16 cellular contexts compared by ENCODE assay signal in genomic region chr19:8148088-8148409, GRCh38. TPM values are rescaled to one million over a fixed set of nuclear protein-coding genes. Genes with fewer than 3 reads are reported as not detected.
A peak's percentile ranks its signal among the peaks of the same experiment; 100 is the strongest.
DNase-seq lines count a peak whose midpoint lies in the region; ATAC-seq and TF ChIP-seq lines count a peak whose summit lies in the region.
"Had no signal": no experiment of that assay in that cellular context is flagged by ENCODE, and none has a peak within 500 bp of the region (broad histone marks: within the 10 kb centered on the region; RNA-seq: fewer than 3 reads in every experiment).

No MANE protein-coding gene starts in this region.

- no peak for TF ChIP-seq EP300 in gastroesophageal sphincter (IDR thresholded peaks at IDR 0.05)

- H3K4me3 ChIP-seq in NT2/D1 (ENCODE audit: insufficient read length, low read depth) = peak overlapping the region; percentile 63
- H3K4me3 ChIP-seq in gastroesophageal sphincter = no peak overlapping the region
- H3K4me3 ChIP-seq: psoas muscle, thoracic aorta had no signal

- H3K27ac Mint-ChIP-seq in Calu3 (ENCODE audit: unreplicated experiment) = no peak overlapping the region
- peak overlapping the region; percentile 72 for H3K27ac Mint-ChIP-seq in endothelial cell (ENCODE audit: unreplicated experiment)
- H3K27ac Mint-ChIP-seq in neural crest cell (ENCODE audit: unreplicated experiment) = peak overlapping the region; percentile 84
- H3K27ac Mint-ChIP-seq in HFFc6 = no peak overlapping the region
- H3K27ac Mint-ChIP-seq: activated CD4-positive, alpha-beta T cell treated with anti-CD3 and anti-CD28 coated beads, Interleukin-2, amount 10 ng/mL, durations not matched to agents 7 days and 5 days had no signal

- no peak overlapping the region for H3K27ac ChIP-seq in gastroesophageal sphincter
- H3K27ac ChIP-seq: breast epithelium, psoas muscle, thoracic aorta had no signal

- H3K4me1 ChIP-seq in NT2/D1 (ENCODE audit: insufficient read depth, insufficient read length) = peaks cover 28% of the 10 kb centered on the region
- H3K4me1 ChIP-seq in gastroesophageal sphincter = peaks cover 0 to 17% (median 12%) of the 10 kb centered on the region in 3 donors
- H3K4me1 ChIP-seq: breast epithelium, psoas muscle had no signal

- 97% methylated on average over 3 of the region's 6 CpGs; no CpG with 5 or more reads in 1 of the 2 donors for WGBS in gastroesophageal sphincter (ENCODE audit: low coverage in 1 of 2), 2 donors

- peaks cover 7% of the 10 kb centered on the region for H3K36me3 ChIP-seq in NT2/D1 (ENCODE audit: insufficient read depth, insufficient read length, low read length)
- no peaks in the 10 kb centered on the region for H3K36me3 ChIP-seq in gastroesophageal sphincter
- H3K36me3 ChIP-seq: breast epithelium, MG63, thoracic aorta had no signal

- ATAC-seq in gastroesophageal sphincter = no peak
- no peak for ATAC-seq in GM18907 (IDR thresholded peaks at IDR 0.05; ENCODE audit: unreplicated experiment)
- ATAC-seq: psoas muscle had no signal

- intact Hi-C loops in Calu3 (cut with micrococcal nuclease; ENCODE audit: unreplicated experiment) = no loop called here

- H3K36me3 Mint-ChIP-seq in Calu3 (ENCODE audit: insufficient read depth, unreplicated experiment) = no peaks in the 10 kb centered on the region
- H3K36me3 Mint-ChIP-seq in endothelial cell (ENCODE audit: low read depth, unreplicated experiment) = no peaks in the 10 kb centered on the region
- H3K36me3 Mint-ChIP-seq in neural crest cell (ENCODE audit: low read depth) = no peaks in the 10 kb centered on the region
- H3K36me3 Mint-ChIP-seq in HFFc6 (ENCODE audit: low read depth) = no peaks in the 10 kb centered on the region

- CTCF ChIA-PET in Calu3 (lab: Charles Lee) = no interaction called here

- BruUV-seq in Calu3 (replicated peaks; lab: Mats Ljungman, UMichigan) = no TSS peak

- peak overlapping the region; percentile 98 for H3K9ac ChIP-seq in NT2/D1 (ENCODE audit: insufficient read length, low read depth)

- TF ChIP-seq CTCF in Calu3 (IDR thresholded peaks at IDR 0.05; ENCODE audit: unreplicated experiment) (no peak), endothelial cell (IDR thresholded peaks at IDR 0.05; ENCODE audit: unreplicated experiment) (no peak), neural crest cell (conservative IDR thresholded peaks at IDR 0.05) (no peak), gastroesophageal sphincter (IDR thresholded peaks at IDR 0.05) (no peak), HFFc6 (IDR thresholded peaks at IDR 0.05) (no peak)

- peaks cover 19% of the 10 kb centered on the region for H3K4me1 Mint-ChIP-seq in Calu3 (ENCODE audit: low read depth, unreplicated experiment)
- peaks cover 2% of the 10 kb centered on the region for H3K4me1 Mint-ChIP-seq in endothelial cell (ENCODE audit: unreplicated experiment)
- H3K4me1 Mint-ChIP-seq in neural crest cell = peaks cover 12% of the 10 kb centered on the region
- peaks cover 5% of the 10 kb centered on the region; the same call in 1 of the 2 replicates for H3K4me1 Mint-ChIP-seq in HFFc6 (ENCODE audit: low read depth)

- no peak for TF ChIP-seq POLR2A in gastroesophageal sphincter (IDR thresholded peaks at IDR 0.05)

- H3K4me3 Mint-ChIP-seq in Calu3 (ENCODE audit: low read depth, unreplicated experiment) = peak overlapping the region; percentile 56
- peak overlapping the region; percentile 91 for H3K4me3 Mint-ChIP-seq in endothelial cell (ENCODE audit: unreplicated experiment)
- peak overlapping the region; percentile 84 for H3K4me3 Mint-ChIP-seq in neural crest cell
- no peak overlapping the region for H3K4me3 Mint-ChIP-seq in HFFc6
- H3K4me3 Mint-ChIP-seq: activated CD4-positive, alpha-beta T cell treated with anti-CD3 and anti-CD28 coated beads, Interleukin-2, amount 10 ng/mL, durations not matched to agents 7 days and 5 days had no signal

- no peaks in the 10 kb centered on the region for H3K9me3 ChIP-seq in NT2/D1 (ENCODE audit: insufficient read depth, low read length)
- H3K9me3 ChIP-seq in gastroesophageal sphincter = no peaks in the 10 kb centered on the region
- H3K9me3 ChIP-seq: breast epithelium, MG63, psoas muscle, thoracic aorta had no signal

- H3K27me3 Mint-ChIP-seq in Calu3 (ENCODE audit: unreplicated experiment) = peaks cover 45% of the 10 kb centered on the region
- peaks cover 5% of the 10 kb centered on the region for H3K27me3 Mint-ChIP-seq in endothelial cell (ENCODE audit: unreplicated experiment)
- H3K27me3 Mint-ChIP-seq in neural crest cell (ENCODE audit: low read depth) = peaks cover 48% of the 10 kb centered on the region
- H3K27me3 Mint-ChIP-seq in HFFc6 (ENCODE audit: insufficient read depth) = peaks cover 43% of the 10 kb centered on the region

- no peaks in the 10 kb centered on the region for H3K27me3 ChIP-seq in NT2/D1 (ENCODE audit: insufficient read depth, insufficient read length)
- H3K27me3 ChIP-seq in gastroesophageal sphincter = peaks cover 87% of the 10 kb centered on the region

- DNase-seq in Calu3 = no peak
- no peak for DNase-seq in NT2/D1 (ENCODE audit: low read depth, low spot score)
- no peak for DNase-seq in endothelial cell (ENCODE audit: low spot score)
- DNase-seq in neural crest cell (ENCODE audit: low read depth, low spot score) = no peak
- no peak for DNase-seq in HFFc6
- no peak for DNase-seq in activated CD4-positive, alpha-beta T cell treated with anti-CD3 and anti-CD28 coated beads, Interleukin-2, amount 50 U/mL, for 48 hours
- DNase-seq: activated CD4-positive, alpha-beta T cell treated with anti-CD3 and anti-CD28 coated beads, Interleukin-2, amount 10 ng/mL, durations not matched to agents 7 days and 5 days; activated effector memory CD4-positive, alpha-beta T cell treated with Interleukin-2 at 50 U/mL for 16 hours; effector CD8-positive, alpha-beta T cell; MG63; psoas muscle had no signal

- H3K9me3 Mint-ChIP-seq in Calu3 (ENCODE audit: low read depth, unreplicated experiment) = no peaks in the 10 kb centered on the region
- H3K9me3 Mint-ChIP-seq in endothelial cell (ENCODE audit: unreplicated experiment) = no peaks in the 10 kb centered on the region
- no peaks in the 10 kb centered on the region for H3K9me3 Mint-ChIP-seq in neural crest cell
- no peaks in the 10 kb centered on the region for H3K9me3 Mint-ChIP-seq in HFFc6
- H3K9me3 Mint-ChIP-seq: activated CD4-positive, alpha-beta T cell treated with anti-CD3 and anti-CD28 coated beads, Interleukin-2, amount 10 ng/mL, durations not matched to agents 7 days and 5 days had no signal

RNA-seq across cellular contexts. Expression of gene FBN3, which starts 1.3 kb away (rescaled TPM):
- 0.54 TPM in 1 of 2 replicates, not detected in the other for total RNA-seq in Calu3 (2022)
- 15.5 TPM for total RNA-seq in endothelial cell (ENCODE audit: unreplicated experiment)
- 12.8 and 13.9 TPM in 2 replicates for total RNA-seq in neural crest cell
- total RNA-seq in gastroesophageal sphincter = under 1 TPM in 1 of 4 donors, not detected in 3; 0.02 TPM
- not detected for total RNA-seq in HFFc6 (2021; fragmentation: NEBNext Ultra II Directional; extraction: Animal tissue kit (Norgen Biotek cat#: 25700))
- total RNA-seq: activated CD4-positive, alpha-beta T cell treated with anti-CD3 and anti-CD28 coated beads, Interleukin-2, amount 10 ng/mL, durations not matched to agents 7 days and 5 days; fibroblast of villous mesenchyme; thoracic aorta had no signal

Comparison
In these comparisons a context has a peak if more than half of its experiments do, and no peak if none do; other contexts are left out.
1. H3K27ac Mint-ChIP-seq: peak in endothelial cell (single experiment) and neural crest cell (single experiment); none in Calu3 (single experiment) and HFFc6 (single experiment).